In the genomic region with DNA sequence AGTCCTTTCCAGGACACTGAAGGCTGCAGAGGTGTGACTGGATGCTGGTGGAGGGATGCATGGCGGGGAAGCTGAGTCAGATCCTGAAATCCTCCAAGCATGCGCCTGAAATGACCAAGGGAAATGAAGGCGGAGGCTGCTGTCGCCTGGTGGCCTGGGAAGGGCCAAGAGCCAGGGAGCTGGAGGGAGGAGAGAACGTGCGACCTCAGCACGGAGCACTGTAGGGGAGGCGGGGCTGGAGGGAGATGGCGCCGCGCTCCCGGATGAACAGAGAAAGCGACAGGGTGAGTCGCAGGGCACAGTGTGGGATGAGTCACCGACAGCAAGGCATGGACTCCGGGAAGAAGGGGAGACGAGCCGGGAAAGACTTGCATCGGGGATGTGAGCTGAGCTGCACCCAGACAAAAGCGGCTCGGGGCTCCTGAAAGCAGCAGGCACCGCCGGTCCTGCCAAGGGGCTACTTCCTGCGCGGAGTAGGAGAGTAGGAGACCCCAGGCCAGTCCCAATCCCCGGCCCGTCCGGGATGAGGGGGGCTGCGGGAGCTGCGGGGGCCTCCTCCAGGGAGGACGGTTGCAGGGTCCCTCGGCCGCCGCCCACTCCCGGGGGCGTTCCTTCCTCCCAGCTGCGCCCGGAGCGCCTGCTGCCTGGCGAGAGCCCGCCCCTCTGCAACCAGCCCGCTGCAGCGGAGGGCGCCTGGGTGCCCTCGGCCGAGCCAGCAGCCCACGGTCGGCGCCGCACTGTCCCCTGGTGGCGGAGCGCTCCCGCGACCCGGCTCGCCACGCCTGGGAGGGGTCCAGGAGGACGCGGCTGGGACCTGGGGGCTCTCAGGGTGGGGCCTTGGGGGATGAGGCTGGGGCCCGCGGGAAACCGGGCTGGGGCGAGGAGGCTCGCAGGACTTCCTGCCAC, we compare ENCODE assay signal across 8 cellular contexts. TPM values are rescaled to one million over a fixed set of nuclear protein-coding genes. Genes with fewer than 3 reads are reported as not detected.
DNase-seq lines count a peak whose midpoint lies in the region; ATAC-seq and TF ChIP-seq lines count a peak whose summit lies in the region.

No MANE protein-coding gene starts in this region.

- no peaks in the 10 kb centered on the region for H4K20me1 ChIP-seq in GM23338 (replicated peaks; ENCODE audit: insufficient read depth)
- H4K20me1 ChIP-seq in neural progenitor cell (ENCODE audit: low read depth), result no peaks in the 10 kb centered on the region

- TF ChIP-seq CTCF in GM23338 (conservative IDR thresholded peaks at IDR 0.05; ENCODE audit: low read depth in 2 of 2) (peak; percentile 59 to 89), foreskin fibroblast (IDR thresholded peaks at IDR 0.05; ENCODE audit: low read depth, low read length) (peak; percentile 70), neural progenitor cell (IDR thresholded peaks at IDR 0.05) (peak; percentile 83)

- H3K9me3 Mint-ChIP-seq in GM23338 (peaks cover 9% of the 10 kb centered on the region; the same call in 2 of the 3 replicates), neural progenitor cell (no peaks in the 10 kb centered on the region)

- H3K27ac Mint-ChIP-seq in GM23338 (peak overlapping the region; percentile 100), neural progenitor cell (peak overlapping the region; percentile 100)

- DNase-seq in Daoy (ENCODE audit: low read depth), result peak; percentile 99
- peak; percentile 90 for DNase-seq in GM23338 (ENCODE audit: low spot score)
- DNase-seq in LHCN-M2 (ENCODE audit: low read depth), result peak; percentile 97
- DNase-seq in RPMI8226, result peak; percentile 95
- peak; percentile 66 for DNase-seq in activated gamma-delta T cell treated with anti-CD3 and anti-CD28 coated beads, Interleukin-2, amount 50 U/mL, for 16 hours (ENCODE audit: low read depth)
- DNase-seq in foreskin fibroblast, result peak; percentile 98 to 99
- peak; percentile 94 for DNase-seq in neural progenitor cell (ENCODE audit: low spot score)

- H3K4me3 ChIP-seq in GM23338, result peak overlapping the region; percentile 50
- H3K4me3 ChIP-seq in foreskin fibroblast (ENCODE audit: low read depth in 1 of 2, low read length in 2 of 2), result peak overlapping the region; percentile 70 to 78
- peak overlapping the region; percentile 64 for H3K4me3 ChIP-seq in neural progenitor cell
- peak overlapping the region; percentile 81 to 96 (median 88) for H3K4me3 ChIP-seq in subcutaneous abdominal adipose tissue (ENCODE audit: low read depth in 1 of 5, low read length in 5 of 5)

- H3F3A ChIP-seq in GM23338 (replicated peaks; ENCODE audit: low read depth) (peaks cover 11% of the 10 kb centered on the region; the same call in 1 of the 2 replicates), neural progenitor cell (ENCODE audit: low read depth) (peaks cover 43% of the 10 kb centered on the region)

- peak; percentile 77 for ATAC-seq in GM23338

- H3K36me3 ChIP-seq in GM23338 (ENCODE audit: insufficient read depth), result no peaks in the 10 kb centered on the region
- H3K36me3 ChIP-seq in neural progenitor cell, result no peaks in the 10 kb centered on the region
- H3K36me3 ChIP-seq in subcutaneous abdominal adipose tissue (ENCODE audit: control insufficient read depth in 5 of 5, insufficient read depth in 5 of 5, low read length in 5 of 5), result no peaks in the 10 kb centered on the region

- H3K4me1 ChIP-seq in GM23338 (ENCODE audit: insufficient read depth) (peaks cover 36% of the 10 kb centered on the region), neural progenitor cell (peaks cover 37% of the 10 kb centered on the region), subcutaneous abdominal adipose tissue (ENCODE audit: control insufficient read depth in 5 of 5, insufficient read depth in 5 of 5, low read length in 5 of 5) (peaks cover 11 to 39% (median 29%) of the 10 kb centered on the region in 5 donors)

- peak overlapping the region; percentile 68 for H3K4me2 ChIP-seq in GM23338
- H3K4me2 ChIP-seq in neural progenitor cell, result peak overlapping the region; percentile 86

- no peaks in the 10 kb centered on the region for H3K27me3 ChIP-seq in GM23338 (ENCODE audit: insufficient read depth)
- H3K27me3 ChIP-seq in neural progenitor cell, result no peaks in the 10 kb centered on the region
- H3K27me3 ChIP-seq in subcutaneous abdominal adipose tissue (ENCODE audit: control insufficient read depth in 5 of 5, insufficient read depth in 4 of 5, low read length in 5 of 5), result no peaks in the 10 kb centered on the region

- peak overlapping the region; percentile 36; the same call in 1 of the 2 replicates for H2AFZ ChIP-seq in GM23338
- peak overlapping the region; percentile 75 for H2AFZ ChIP-seq in neural progenitor cell (replicated peaks)

- H3K36me3 Mint-ChIP-seq in GM23338 (ENCODE audit: low read depth) (no peaks in the 10 kb centered on the region; the same call in 2 of the 3 replicates), neural progenitor cell (no peaks in the 10 kb centered on the region)

- H3K9me3 ChIP-seq in neural progenitor cell (ENCODE audit: low read depth), result no peaks in the 10 kb centered on the region
- H3K9me3 ChIP-seq in subcutaneous abdominal adipose tissue (ENCODE audit: control insufficient read depth in 5 of 5, low read length in 5 of 5), result no peaks in the 10 kb centered on the region

- peak overlapping the region; percentile 98 for H3K27ac ChIP-seq in GM23338 (ENCODE audit: low read depth)
- peak overlapping the region; percentile 98 for H3K27ac ChIP-seq in neural progenitor cell
- H3K27ac ChIP-seq in subcutaneous abdominal adipose tissue (ENCODE audit: low read depth, low read length), result peak overlapping the region; percentile 98

- H3K27me3 Mint-ChIP-seq in GM23338 (ENCODE audit: insufficient read depth, low read depth, poor library complexity) (peaks cover 26% of the 10 kb centered on the region), neural progenitor cell (ENCODE audit: insufficient read depth, low read depth) (peaks cover 16% of the 10 kb centered on the region)

- peaks cover 44% of the 10 kb centered on the region for H3K4me1 Mint-ChIP-seq in GM23338
- H3K4me1 Mint-ChIP-seq in neural progenitor cell, result peaks cover 54% of the 10 kb centered on the region

- H3K79me2 ChIP-seq in GM23338 (replicated peaks; ENCODE audit: insufficient read depth) (no peaks in the 10 kb centered on the region), neural progenitor cell (ENCODE audit: low read depth) (no peaks in the 10 kb centered on the region)

- H3K4me3 Mint-ChIP-seq in GM23338 (peak overlapping the region; percentile 87), neural progenitor cell (peak overlapping the region; percentile 95)

- no peaks in the 10 kb centered on the region for H3K9me2 ChIP-seq in GM23338 (ENCODE audit: insufficient read depth)

- H3K9ac ChIP-seq in neural progenitor cell (peak overlapping the region; percentile 54), subcutaneous abdominal adipose tissue (ENCODE audit: low read length in 5 of 5) (peak overlapping the region; percentile 66 to 96 (median 76))

TF ChIP-seq in GM23338, 12 proteins besides CTCF, POLR2A, EP300 and RAD21 (continues in another document):
- TF ChIP-seq POLR2AphosphoS5 (IDR thresholded peaks at IDR 0.05; ENCODE audit: low read depth), result peak; percentile 68
- TF ChIP-seq ZNF114 (CRISPR knock-in tag; IDR thresholded peaks at IDR 0.05), result no peak
- TF ChIP-seq CREB1 (CRISPR knock-in tag; IDR thresholded peaks at IDR 0.05; ENCODE audit: low read depth), result no peak
- no peak for TF ChIP-seq ZNF331 (CRISPR knock-in tag; IDR thresholded peaks at IDR 0.05; ENCODE audit: low read depth)
- no peak for TF ChIP-seq STAT1 (IDR thresholded peaks at IDR 0.05; ENCODE audit: unreplicated experiment)
- TF ChIP-seq, protein P1, sequence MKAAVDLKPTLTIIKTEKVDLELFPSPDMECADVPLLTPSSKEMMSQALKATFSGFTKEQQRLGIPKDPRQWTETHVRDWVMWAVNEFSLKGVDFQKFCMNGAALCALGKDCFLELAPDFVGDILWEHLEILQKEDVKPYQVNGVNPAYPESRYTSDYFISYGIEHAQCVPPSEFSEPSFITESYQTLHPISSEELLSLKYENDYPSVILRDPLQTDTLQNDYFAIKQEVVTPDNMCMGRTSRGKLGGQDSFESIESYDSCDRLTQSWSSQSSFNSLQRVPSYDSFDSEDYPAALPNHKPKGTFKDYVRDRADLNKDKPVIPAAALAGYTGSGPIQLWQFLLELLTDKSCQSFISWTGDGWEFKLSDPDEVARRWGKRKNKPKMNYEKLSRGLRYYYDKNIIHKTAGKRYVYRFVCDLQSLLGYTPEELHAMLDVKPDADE (IDR thresholded peaks at IDR 0.05), result peak; percentile 52; the same call in 1 of the 2 replicates
- no peak for TF ChIP-seq EZH2 (IDR thresholded peaks at IDR 0.05; ENCODE audit: low read depth, unreplicated experiment)

RNA-seq across cellular contexts. Expression of a gene that starts 11.0 kb away (rescaled TPM):
- total RNA-seq in Daoy (2014; rRNA removed; shearing (Covaris generic)), result 8.5 and 17.5 TPM in 2 replicates
- total RNA-seq in GM23338 (2014; rRNA removed; shearing (Covaris generic)), result 117 and 125 TPM in 2 replicates
- polyA plus RNA-seq in GM23338 (2016; fragmentation: Nextera tagmentation; extraction: Ambion mirVana), result 159 and 173 TPM in 2 replicates
- total RNA-seq in LHCN-M2 (2014; rRNA removed), result 28.8 and 30.1 TPM in 2 replicates
- 36.4 TPM for polyA plus RNA-seq in LHCN-M2 (2012)
- 17.2 and 19.5 TPM in 2 replicates for total RNA-seq in neural progenitor cell (ENCODE audit: low replicate concordance)

RNA-seq across cellular contexts. Expression of a gene that starts 17.3 kb away (rescaled TPM):
- total RNA-seq in Daoy (2014; rRNA removed; shearing (Covaris generic)), result 38.7 and 46.4 TPM in 2 replicates
- 37.6 and 38.5 TPM in 2 replicates for total RNA-seq in GM23338 (2014; rRNA removed; shearing (Covaris generic))
- 25.9 and 26.0 TPM in 2 replicates for polyA plus RNA-seq in GM23338 (2016; fragmentation: Nextera tagmentation; extraction: Ambion mirVana)
- 150 and 160 TPM in 2 replicates for total RNA-seq in LHCN-M2 (2014; rRNA removed)
- 127 TPM for polyA plus RNA-seq in LHCN-M2 (2012)
- 13.3 and 17.4 TPM in 2 replicates for total RNA-seq in neural progenitor cell (ENCODE audit: low replicate concordance)

Comparison
In these comparisons a context has a peak if more than half of its experiments do, and no peak if none do; other contexts are left out.
1. Peak in every context shown above with its lines: DNase-seq, ATAC-seq, H3K4me3 ChIP-seq and H3K27ac ChIP-seq.